10 cellular contexts compared by ENCODE assay signal in genomic region chr5:122182491-122182921, GRCh38. TPM values are rescaled to one million over a fixed set of nuclear protein-coding genes. Genes with fewer than 3 reads are reported as not detected.
A peak's percentile ranks its signal among the peaks of the same experiment; 100 is the strongest.
DNase-seq lines count a peak whose midpoint lies in the region; ATAC-seq, FAIRE-seq and TF ChIP-seq lines count a peak whose summit lies in the region.
"Had no signal": no experiment of that assay in that cellular context is flagged by ENCODE, and none has a peak within 500 bp of the region (broad histone marks: within the 10 kb centered on the region; RNA-seq: fewer than 3 reads in every experiment).

No MANE protein-coding gene starts in this region.

- H4K8ac ChIP-seq in IMR-90 (ENCODE audit: low read depth in 2 of 2, low read length in 2 of 2): peak overlapping the region; percentile 71 to 84

- no peaks in the 10 kb centered on the region for H3K9me1 ChIP-seq in IMR-90 (ENCODE audit: insufficient read depth, low read length)

- H3K27ac ChIP-seq in IMR-90 (ENCODE audit: insufficient read depth, low read length) (peak overlapping the region; percentile 73), astrocyte (ENCODE audit: low read depth, low read length) (peak overlapping the region; percentile 97), suprapubic skin (peak overlapping the region; percentile 88)

- H3K23ac ChIP-seq in IMR-90 (ENCODE audit: low read depth, low read length): peak overlapping the region; percentile 65

- DNase-seq in IMR-90 (peak; percentile 89), astrocyte (ENCODE audit: low read depth) (peak; percentile 88), inferior parietal cortex (ENCODE audit: extremely low spot score) (peak; percentile 65), suprapubic skin (ENCODE audit: low spot score in 2 of 2) (peak; percentile 73 to 79), retina (no peak), COLO668 (lab: John Stamatoyannopoulos, UW; ENCODE audit: unreplicated experiment) (no peak), erythroblast (lab: John Stamatoyannopoulos, UW) (no peak)
- DNase-seq in activated CD8-positive, alpha-beta memory T cell treated with anti-CD3 and anti-CD28 coated beads, Interleukin-2, amount 10 ng/mL, durations not matched to agents 7 days and 5 days: no peak
- DNase-seq: activated effector memory CD4-positive, alpha-beta T cell treated with anti-CD3 and anti-CD28 coated beads, Interleukin-2, amount 50 U/mL, for 16 hours; naive B cell had no signal

- no peaks in the 10 kb centered on the region for H3K36me3 Mint-ChIP-seq in astrocyte (ENCODE audit: low read depth, unreplicated experiment)
- H3K36me3 Mint-ChIP-seq in activated CD8-positive, alpha-beta memory T cell treated with anti-CD3 and anti-CD28 coated beads, Interleukin-2, amount 10 ng/mL, durations not matched to agents 7 days and 5 days: no peaks in the 10 kb centered on the region
- H3K36me3 Mint-ChIP-seq: naive B cell had no signal

- H3K4me3 Mint-ChIP-seq in astrocyte (ENCODE audit: unreplicated experiment): peak overlapping the region; percentile 20
- H3K4me3 Mint-ChIP-seq in activated CD8-positive, alpha-beta memory T cell treated with anti-CD3 and anti-CD28 coated beads, Interleukin-2, amount 10 ng/mL, durations not matched to agents 7 days and 5 days: no peak overlapping the region
- H3K4me3 Mint-ChIP-seq: naive B cell had no signal

- peak; percentile 53 for ATAC-seq in IMR-90 (ENCODE audit: low read depth)
- ATAC-seq in activated CD8-positive, alpha-beta memory T cell treated with anti-CD3 and anti-CD28 coated beads, Interleukin-2, amount 10 ng/mL, durations not matched to agents 7 days and 5 days: no peak

- H4K20me1 ChIP-seq in IMR-90 (ENCODE audit: insufficient read depth, low read length) (no peaks in the 10 kb centered on the region), astrocyte (ENCODE audit: insufficient read depth, low read length) (no peaks in the 10 kb centered on the region)

- no peaks in the 10 kb centered on the region for H3K27me3 Mint-ChIP-seq in astrocyte (ENCODE audit: low read depth, unreplicated experiment)
- H3K27me3 Mint-ChIP-seq in activated CD8-positive, alpha-beta memory T cell treated with anti-CD3 and anti-CD28 coated beads, Interleukin-2, amount 10 ng/mL, durations not matched to agents 7 days and 5 days: peaks cover 3% of the 10 kb centered on the region

- H3K79me2 ChIP-seq in astrocyte (ENCODE audit: insufficient read depth, low read length): no peaks in the 10 kb centered on the region

- peak overlapping the region; percentile 88 for H3K56ac ChIP-seq in IMR-90 (ENCODE audit: extremely low read depth, insufficient read depth, low read length)

- H3K4me2 ChIP-seq in IMR-90 (ENCODE audit: low read depth, low read length): peak overlapping the region; percentile 52
- H3K4me2 ChIP-seq in astrocyte (ENCODE audit: low read length): peak overlapping the region; percentile 79

- peak overlapping the region; percentile 87 for H2BK20ac ChIP-seq in IMR-90 (ENCODE audit: low read depth, low read length)

- dilution Hi-C loops in IMR-90 (cut with HindIII; ENCODE audit: low sequenced_read_pairs, unreplicated experiment): loop anchor here (25.0 kb wide), 1 partner anchor 230 kb away; no protein-coding TSS in a partner anchor

- no peak for TF ChIP-seq EP300 in suprapubic skin (IDR thresholded peaks at IDR 0.05)

- H2BK5ac ChIP-seq in IMR-90 (ENCODE audit: low read depth, low read length, poor library complexity, severe bottlenecking): peak overlapping the region; percentile 88

- H2AFZ ChIP-seq in IMR-90 (replicated peaks; ENCODE audit: low read length, poor library complexity) (peak overlapping the region; percentile 72), astrocyte (ENCODE audit: low read depth, low read length) (peak overlapping the region; percentile 20)

- TF ChIP-seq POLR2A in IMR-90 (IDR thresholded peaks at IDR 0.05; ENCODE audit: low read depth, low read length): no peak
- no peak for TF ChIP-seq POLR2A in suprapubic skin (IDR thresholded peaks at IDR 0.05)
- TF ChIP-seq POLR2A in erythroblast (IDR thresholded peaks at IDR 0.05; ENCODE audit: low read length): no peak

- no CpG with 5 or more reads among the region's 7 CpGs for WGBS in IMR-90 (ENCODE audit: extremely low coverage in 2 of 2, insufficient read length in 1 of 2), 2 experiments
- 7% methylated on average over 7 of the region's 7 CpGs for WGBS in suprapubic skin

- H3K36me3 ChIP-seq in IMR-90 (ENCODE audit: control insufficient read depth, insufficient read depth, low read length) (no peaks in the 10 kb centered on the region), astrocyte (ENCODE audit: insufficient read depth, low read length) (no peaks in the 10 kb centered on the region), suprapubic skin (no peaks in the 10 kb centered on the region)

- POLR2A ChIA-PET in IMR-90 (lab: Charles Lee; ENCODE audit: unreplicated experiment): interaction anchor here (0.7 to 1.4 kb wide), 2 partner anchors 18 to 105 kb away, joined by 3 to 7 read pairs; partner anchors contain the start of gene LOX

- peak overlapping the region; percentile 37; the same call in 2 of the 3 replicates for H2BK15ac ChIP-seq in IMR-90 (ENCODE audit: low read depth, low read length)

- peak overlapping the region; percentile 81 for H3K27ac Mint-ChIP-seq in astrocyte (ENCODE audit: unreplicated experiment)
- H3K27ac Mint-ChIP-seq in activated CD8-positive, alpha-beta memory T cell treated with anti-CD3 and anti-CD28 coated beads, Interleukin-2, amount 10 ng/mL, durations not matched to agents 7 days and 5 days: no peak overlapping the region

- H4K5ac ChIP-seq in IMR-90 (ENCODE audit: low read depth, low read length): peak overlapping the region; percentile 4; the same call in 1 of the 2 replicates

- no peak for TF ChIP-seq RAD21 in IMR-90 (IDR thresholded peaks at IDR 0.05; ENCODE audit: low read length)

- H2AK5ac ChIP-seq in IMR-90 (ENCODE audit: low read depth, low read length): peak overlapping the region; percentile 51

- H3K4me1 ChIP-seq in IMR-90 (ENCODE audit: control insufficient read depth, insufficient read depth, low read length) (peaks cover 11% of the 10 kb centered on the region), astrocyte (ENCODE audit: insufficient read depth, low read length) (peaks cover 41% of the 10 kb centered on the region), suprapubic skin (peaks cover 45% of the 10 kb centered on the region)

- peak overlapping the region; percentile 86 for H2AK9ac ChIP-seq in IMR-90 (replicated peaks; ENCODE audit: low read depth, low read length, poor library complexity)

- peak overlapping the region; percentile 27; the same call in 1 of the 2 replicates for H3K18ac ChIP-seq in IMR-90 (ENCODE audit: low read depth, low read length)

- TF ChIP-seq CTCF in IMR-90 (conservative IDR thresholded peaks at IDR 0.05; ENCODE audit: low read depth, low read length) (no peak), astrocyte (IDR thresholded peaks at IDR 0.05; ENCODE audit: insufficient read depth, low read depth, low read length) (no peak), suprapubic skin (IDR thresholded peaks at IDR 0.05) (no peak)

- CTCF ChIA-PET in IMR-90 (lab: Yijun Ruan, JAX): interaction anchor here (0.7 kb wide), 2 partner anchors 106 to 772 kb away, joined by 3 read pairs; no protein-coding TSS in a partner anchor
- CTCF ChIA-PET in activated CD8-positive, alpha-beta memory T cell treated with anti-CD3 and anti-CD28 coated beads, Interleukin-2, amount 10 ng/mL, durations not matched to agents 7 days and 5 days (lab: Charles Lee): no interaction called here

- peaks cover 37% of the 10 kb centered on the region for H3K4me1 Mint-ChIP-seq in astrocyte (ENCODE audit: low read depth, unreplicated experiment)
- H3K4me1 Mint-ChIP-seq in activated CD8-positive, alpha-beta memory T cell treated with anti-CD3 and anti-CD28 coated beads, Interleukin-2, amount 10 ng/mL, durations not matched to agents 7 days and 5 days: no peaks in the 10 kb centered on the region
- H3K4me1 Mint-ChIP-seq: naive B cell had no signal

- no peaks in the 10 kb centered on the region for H3K27me3 ChIP-seq in IMR-90 (ENCODE audit: control insufficient read depth, insufficient read depth, low read length)
- H3K27me3 ChIP-seq in astrocyte (ENCODE audit: insufficient read depth, low read length): no peaks in the 10 kb centered on the region
- no peaks in the 10 kb centered on the region for H3K27me3 ChIP-seq in suprapubic skin

- peaks cover 0 to 3% of the 10 kb centered on the region in 2 experiments; a peak in 1 of 4 replicates for H3K79me1 ChIP-seq in IMR-90 (ENCODE audit: low read depth in 1 of 2, low read length in 2 of 2)

- peak overlapping the region; percentile 86 for H4K91ac ChIP-seq in IMR-90 (ENCODE audit: insufficient read depth, low read depth, low read length)

- BruUV-seq in IMR-90 (replicated peaks; lab: Mats Ljungman, UMichigan): no TSS peak

- H3K9me3 Mint-ChIP-seq in astrocyte (ENCODE audit: unreplicated experiment): peaks cover 5% of the 10 kb centered on the region
- H3K9me3 Mint-ChIP-seq in activated CD8-positive, alpha-beta memory T cell treated with anti-CD3 and anti-CD28 coated beads, Interleukin-2, amount 10 ng/mL, durations not matched to agents 7 days and 5 days (ENCODE audit: low read depth): no peaks in the 10 kb centered on the region

- in situ Hi-C loops in IMR-90 (cut with MboI; ENCODE audit: low sequenced_read_pairs): no loop called here

- H3K4ac ChIP-seq in IMR-90 (ENCODE audit: low read depth, low read length): peak overlapping the region; percentile 80

- intact Hi-C loops in IMR-90 (cut with micrococcal nuclease): loop anchor here (2.0 kb wide), 1 partner anchor 214 kb away; no protein-coding TSS in a partner anchor

- H2BK120ac ChIP-seq in IMR-90 (ENCODE audit: low read depth, low read length): peak overlapping the region; percentile 89

- H3K4me3 ChIP-seq in IMR-90 (ENCODE audit: insufficient read depth, low read depth, low read length) (no peak overlapping the region), astrocyte (ENCODE audit: insufficient read depth, low read depth, low read length) (peak overlapping the region; percentile 30), suprapubic skin (peak overlapping the region; percentile 10)

- peak overlapping the region; percentile 71 for H3K14ac ChIP-seq in IMR-90 (replicated peaks; ENCODE audit: low read depth, low read length)

- H3K9me3 ChIP-seq in IMR-90 (ENCODE audit: control insufficient read depth, insufficient read depth, low read length) (no peaks in the 10 kb centered on the region), astrocyte (ENCODE audit: insufficient read depth, low read depth, low read length) (no peaks in the 10 kb centered on the region), suprapubic skin (no peaks in the 10 kb centered on the region)

- peak overlapping the region; percentile 32; the same call in 1 of the 2 replicates for H3K9ac ChIP-seq in IMR-90 (ENCODE audit: low read depth, low read length)
- peak overlapping the region; percentile 86 for H3K9ac ChIP-seq in astrocyte (ENCODE audit: low read length)

- FAIRE-seq in astrocyte (lab: Jason Lieb, UNC): no peak

RNA-seq across cellular contexts. Expression of gene ZNF474, which starts 53.2 kb away (rescaled TPM):
- 0.54 and 0.56 TPM in 2 replicates for total RNA-seq in IMR-90 (2012; rRNA removed)
- polyA plus RNA-seq in IMR-90 (2012; rRNA removed): 0.19 and 0.24 TPM in 2 replicates
- polyA plus RNA-seq in IMR-90 (2012; cell fraction: cytosol; rRNA removed): 0.02 and 0.13 TPM in 2 replicates
- 0.15 and 0.34 TPM in 2 replicates for polyA plus RNA-seq in IMR-90 (2012; cell fraction: nucleus; rRNA removed; ENCODE audit: low replicate concordance)
- 0.38 and 0.45 TPM in 2 replicates for total RNA-seq in astrocyte
- 1 to 10 TPM in 3 of 4 donors, not detected in 1; 1.0 to 2.0 (median 1.4) TPM for total RNA-seq in suprapubic skin
- total RNA-seq in activated CD8-positive, alpha-beta memory T cell treated with anti-CD3 and anti-CD28 coated beads, Interleukin-2, amount 10 ng/mL, durations not matched to agents 7 days and 5 days: under 1 TPM in 1 of 2 experiments, not detected in 1; 0.35 TPM

Comparison
In these comparisons a context has a peak if more than half of its experiments do, and no peak if none do; other contexts are left out.
1. DNase-seq: peak in IMR-90 (single experiment), astrocyte (single experiment), inferior parietal cortex (single experiment) and suprapubic skin (2 of 2); none in activated CD8-positive, alpha-beta memory T cell treated with anti-CD3 and anti-CD28 coated beads, Interleukin-2, amount 10 ng/mL, durations not matched to agents 7 days and 5 days (single experiment), retina (single experiment), COLO668 (single experiment) and erythroblast (0 of 2).
2. Peak in every context shown above with its lines, with median percentiles within 50 percentile points of each other: H3K27ac ChIP-seq.